8 cellular contexts compared by ENCODE assay signal in the genomic region with DNA sequence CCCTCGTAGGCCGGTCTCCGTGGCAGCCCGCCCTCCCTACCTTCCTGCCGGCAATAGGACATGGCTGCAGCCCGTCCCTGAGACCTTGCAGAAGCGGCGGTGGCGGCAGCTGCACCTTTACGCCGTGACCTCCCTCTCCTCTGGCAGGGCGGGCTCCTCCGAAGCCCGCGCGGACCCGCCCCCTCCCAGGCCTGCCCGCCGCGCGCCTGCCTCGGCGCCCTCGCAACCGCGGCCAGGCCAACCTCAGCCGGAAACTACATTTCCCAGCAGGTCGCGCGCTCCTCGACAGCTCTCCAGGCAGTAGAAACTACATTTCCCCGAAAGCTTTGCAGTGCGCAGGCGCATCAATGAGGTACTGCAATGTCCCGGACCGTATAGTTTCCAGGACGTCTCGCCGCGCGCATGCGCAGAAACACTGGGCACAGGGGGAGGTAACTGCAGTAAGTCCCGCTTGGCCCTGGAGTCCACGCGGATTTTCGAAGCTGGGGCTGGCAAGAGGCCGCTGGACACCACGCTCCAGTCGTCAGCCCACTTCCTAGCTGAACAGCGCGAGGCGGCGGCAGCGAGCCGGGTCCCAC.
DNase-seq lines count a peak whose midpoint lies in the region; ATAC-seq and TF ChIP-seq lines count a peak whose summit lies in the region.

A gene (minus strand): TSS at position 256 of the 578 bp plus-strand sequence. CDS start 194 bp downstream, at position 62.
A gene with protein sequence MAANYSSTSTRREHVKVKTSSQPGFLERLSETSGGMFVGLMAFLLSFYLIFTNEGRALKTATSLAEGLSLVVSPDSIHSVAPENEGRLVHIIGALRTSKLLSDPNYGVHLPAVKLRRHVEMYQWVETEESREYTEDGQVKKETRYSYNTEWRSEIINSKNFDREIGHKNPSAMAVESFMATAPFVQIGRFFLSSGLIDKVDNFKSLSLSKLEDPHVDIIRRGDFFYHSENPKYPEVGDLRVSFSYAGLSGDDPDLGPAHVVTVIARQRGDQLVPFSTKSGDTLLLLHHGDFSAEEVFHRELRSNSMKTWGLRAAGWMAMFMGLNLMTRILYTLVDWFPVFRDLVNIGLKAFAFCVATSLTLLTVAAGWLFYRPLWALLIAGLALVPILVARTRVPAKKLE (plus strand): TSS at position 438 of the 578 bp plus-strand sequence. CDS start 142 bp downstream, outside the sequence.

- ATAC-seq in HG03196 (IDR thresholded peaks at IDR 0.05; ENCODE audit: unreplicated experiment): peak; percentile 91

- in situ Hi-C loops in GM18951 (cut with MboI; ENCODE audit: low sequenced_read_pairs, unreplicated experiment): no loop called here

- DNase-seq in AG08395 (ENCODE audit: low spot score) (peak; percentile 100), NCI-H345 (lab: John Stamatoyannopoulos, UW) (peak; percentile 96), iris pigment epithelial cell (ENCODE audit: low read depth) (peak; percentile 99)
- DNase-seq in activated CD4-positive, CD25-positive, alpha-beta regulatory T cell (lab: John Stamatoyannopoulos, UW): peak; percentile 94 to 97 (median 96)
- DNase-seq in central memory CD4-positive, alpha-beta T cell: peak; percentile 99
- DNase-seq in stimulated activated CD4-positive, alpha-beta T cell treated with anti-CD3 and anti-CD28 coated beads, Interleukin-12 subunit alpha, Interleukin-12 subunit beta, amount 100 ng/mL, for 4 hours: peak; percentile 96

- TF ChIP-seq POLR2A in GM18951 (IDR thresholded peaks at IDR 0.05; ENCODE audit: extremely low read depth, insufficient read depth, insufficient read length): peak; percentile 58

Comparison
In these comparisons a context has a peak if more than half of its experiments do, and no peak if none do; other contexts are left out.
1. Peak in every context shown above with its lines: DNase-seq and ATAC-seq.